ENCODE assay signal across 1 cellular context in genomic region chr11:34865261-34865660, GRCh38.
TF ChIP-seq lines count a peak whose summit lies in the region.

No MANE protein-coding gene starts in this region.

TF ChIP-seq in K562, 482 proteins besides CTCF, POLR2A, EP300 and RAD21:
- TF ChIP-seq GTF2B (IDR thresholded peaks at IDR 0.05; ENCODE audit: extremely low read depth, insufficient read length) (no peak), ZNF609 (CRISPR knock-in tag; IDR thresholded peaks at IDR 0.05; ENCODE audit: borderline replicate concordance) (no peak), NFE2 (IDR thresholded peaks at IDR 0.05; ENCODE audit: low read depth) (peak; percentile 50), ZKSCAN8 (CRISPR knock-in tag; IDR thresholded peaks at IDR 0.05) (no peak)
